8 cellular contexts compared by ENCODE assay signal in genomic region chr10:110005716-110006115, GRCh38. TPM values are rescaled to one million over a fixed set of nuclear protein-coding genes. Genes with fewer than 3 reads are reported as not detected.
DNase-seq lines count a peak whose midpoint lies in the region; ATAC-seq and TF ChIP-seq lines count a peak whose summit lies in the region.

No MANE protein-coding gene starts in this region.

- no peaks in the 10 kb centered on the region for H3K36me3 ChIP-seq in suprapubic skin

- H3K27me3 Mint-ChIP-seq in activated naive CD4-positive, alpha-beta T cell treated with anti-CD3 and anti-CD28 coated beads for 36 hours (ENCODE audit: low read depth) = no peaks in the 10 kb centered on the region

- 32% methylated on average over 8 of the region's 8 CpGs for WGBS in suprapubic skin

- peaks cover 57% of the 10 kb centered on the region for H3K4me1 ChIP-seq in suprapubic skin
- H3K4me1 ChIP-seq in foreskin keratinocyte = peaks cover 19% of the 10 kb centered on the region

- no peaks in the 10 kb centered on the region for H3K9me3 ChIP-seq in suprapubic skin

- CTCF ChIA-PET in activated naive CD4-positive, alpha-beta T cell treated with anti-CD3 and anti-CD28 coated beads for 36 hours (lab: Charles Lee) = interaction anchor here (1.0 to 1.6 kb wide), 3 partner anchors 28 to 105 kb away, joined by 3 to 5 read pairs (median 3); no protein-coding TSS in a partner anchor

- H3K36me3 Mint-ChIP-seq in activated naive CD4-positive, alpha-beta T cell treated with anti-CD3 and anti-CD28 coated beads for 36 hours (ENCODE audit: low read depth) = no peaks in the 10 kb centered on the region

- no peak for TF ChIP-seq CTCF in astrocyte of the spinal cord (IDR thresholded peaks at IDR 0.05; ENCODE audit: low read depth, low read length)
- TF ChIP-seq CTCF in suprapubic skin (IDR thresholded peaks at IDR 0.05) = no peak
- TF ChIP-seq CTCF in foreskin keratinocyte (conservative IDR thresholded peaks at IDR 0.05) = no peak

- TF ChIP-seq POLR2A in suprapubic skin (IDR thresholded peaks at IDR 0.05) = peak in 1 of 2 donors; percentile 66

- no peak overlapping the region for H3K4me3 Mint-ChIP-seq in activated naive CD4-positive, alpha-beta T cell treated with anti-CD3 and anti-CD28 coated beads for 36 hours

- no peak overlapping the region for H3K27ac Mint-ChIP-seq in activated naive CD4-positive, alpha-beta T cell treated with anti-CD3 and anti-CD28 coated beads for 36 hours

- in situ Hi-C loops in astrocyte of the spinal cord (cut with HindIII; ENCODE audit: low sequenced_read_pairs) = loop anchor here (5.0 kb wide), 1 partner anchor 77 kb away; no protein-coding TSS in a partner anchor

- H3K4me3 ChIP-seq in astrocyte of the spinal cord (ENCODE audit: low read depth, low read length) = peak overlapping the region; percentile 77
- peak overlapping the region; percentile 67 for H3K4me3 ChIP-seq in suprapubic skin

- ATAC-seq in HG03457 (IDR thresholded peaks at IDR 0.05; ENCODE audit: unreplicated experiment) = no peak
- no peak for ATAC-seq in foreskin keratinocyte
- no peak for ATAC-seq in GM18502 (IDR thresholded peaks at IDR 0.05; ENCODE audit: poor library complexity, unreplicated experiment)

- H3K27me3 ChIP-seq in suprapubic skin (no peaks in the 10 kb centered on the region), foreskin keratinocyte (no peaks in the 10 kb centered on the region)

- H3K4me1 Mint-ChIP-seq in activated naive CD4-positive, alpha-beta T cell treated with anti-CD3 and anti-CD28 coated beads for 36 hours (ENCODE audit: low read depth) = peaks cover 25% of the 10 kb centered on the region

- peak overlapping the region; percentile 98 for H3K27ac ChIP-seq in suprapubic skin
- no peak overlapping the region for H3K27ac ChIP-seq in foreskin keratinocyte

- no peaks in the 10 kb centered on the region for H3K9me3 Mint-ChIP-seq in activated naive CD4-positive, alpha-beta T cell treated with anti-CD3 and anti-CD28 coated beads for 36 hours

- peak; percentile 23 for DNase-seq in activated naive CD4-positive, alpha-beta T cell treated with anti-CD3 and anti-CD28 coated beads for 36 hours
- DNase-seq in activated naive CD4-positive, alpha-beta T cell treated with Interleukin-2 at 50 U/mL for 16 hours = no peak
- DNase-seq in astrocyte of the spinal cord (ENCODE audit: low read depth, low spot score) (peak; percentile 67), kidney glomerular epithelial cell (lab: John Stamatoyannopoulos, UW) (peak; percentile 93), suprapubic skin (ENCODE audit: low spot score in 2 of 2) (no peak), foreskin keratinocyte (no peak)

- TF ChIP-seq EP300 in suprapubic skin (IDR thresholded peaks at IDR 0.05) = no peak

- intact Hi-C loops in activated naive CD4-positive, alpha-beta T cell treated with anti-CD3 and anti-CD28 coated beads for 36 hours (cut with micrococcal nuclease) = loop anchor here (2.0 to 5.0 kb wide), 3 partner anchors 221 to 857 kb away; no protein-coding TSS in a partner anchor

RNA-seq across cellular contexts. Expression of gene ADD3, which starts 2.1 kb away (rescaled TPM):
- total RNA-seq in activated naive CD4-positive, alpha-beta T cell treated with anti-CD3 and anti-CD28 coated beads for 36 hours = 10 to 100 TPM; 85.2 to 85.8 TPM
- total RNA-seq in suprapubic skin (100 to 1,000 TPM in 3 of 4 donors, 10 to 100 TPM in 1; 72.6 to 335 (median 279) TPM), foreskin keratinocyte (30.2 and 30.3 TPM in 2 replicates)
- 5.6 and 7.1 TPM in 2 replicates for polyA plus RNA-seq in foreskin keratinocyte

Comparison
In these comparisons a context has a peak if more than half of its experiments do, and no peak if none do; other contexts are left out.
1. DNase-seq: peak in activated naive CD4-positive, alpha-beta T cell treated with anti-CD3 and anti-CD28 coated beads for 36 hours (single experiment), astrocyte of the spinal cord (single experiment) and kidney glomerular epithelial cell (single experiment); none in activated naive CD4-positive, alpha-beta T cell treated with Interleukin-2 at 50 U/mL for 16 hours (single experiment), suprapubic skin (0 of 2) and foreskin keratinocyte (0 of 2).